Comparison of ENCODE assay signal across 1 cellular context in genomic region chr15:67063689-67064606, GRCh38.
TF ChIP-seq lines count a peak whose summit lies in the region.

No MANE protein-coding gene starts in this region.

TF ChIP-seq in HepG2, 621 proteins besides CTCF, POLR2A, EP300 and RAD21 (continued from another document and continues in another):
- TF ChIP-seq TFAP4 (IDR thresholded peaks at IDR 0.05; ENCODE audit: borderline replicate concordance, low read depth) (peak; percentile 28; the same call in 1 of the 2 replicates), ELF3 (CRISPR knock-in tag; IDR thresholded peaks at IDR 0.05) (peak; percentile 61), DNMT1 (CRISPR knock-in tag; IDR thresholded peaks at IDR 0.05) (no peak), ZGPAT (CRISPR knock-in tag; IDR thresholded peaks at IDR 0.05) (peak; percentile 38; the same call in 1 of the 2 replicates), ZNF10 (CRISPR knock-in tag; IDR thresholded peaks at IDR 0.05; ENCODE audit: borderline replicate concordance, low read depth) (no peak), GATA4 (IDR thresholded peaks at IDR 0.05; ENCODE audit: borderline replicate concordance, low read depth) (peak; percentile 18; the same call in 1 of the 2 replicates), TEAD3 (CRISPR knock-in tag; optimal IDR thresholded peaks at IDR 0.05; ENCODE audit: borderline replicate concordance) (peak; percentile 65), NPAS2 (CRISPR knock-in tag; IDR thresholded peaks at IDR 0.05; ENCODE audit: borderline replicate concordance) (no peak), SRF (IDR thresholded peaks at IDR 0.05; ENCODE audit: low read depth, low read length) (no peak), MTA3 (CRISPR knock-in tag; IDR thresholded peaks at IDR 0.05) (no peak), ZNF709 (CRISPR knock-in tag; IDR thresholded peaks at IDR 0.05) (no peak; the same call in 1 of the 2 replicates), BRCA1 (CRISPR knock-in tag; IDR thresholded peaks at IDR 0.05) (no peak), ZNF674 (CRISPR knock-in tag; IDR thresholded peaks at IDR 0.05; ENCODE audit: low read depth) (no peak), SNAPC5 (CRISPR knock-in tag; IDR thresholded peaks at IDR 0.05; ENCODE audit: borderline replicate concordance) (peak; percentile 78; the same call in 1 of the 2 replicates), MAF1 (CRISPR knock-in tag; IDR thresholded peaks at IDR 0.05; ENCODE audit: borderline replicate concordance) (no peak), SRSF1 (optimal IDR thresholded peaks at IDR 0.05; ENCODE audit: low read depth, low read length) (no peak), HMGA1 (CRISPR knock-in tag; conservative IDR thresholded peaks at IDR 0.05) (no peak), ZNF276 (CRISPR knock-in tag; IDR thresholded peaks at IDR 0.05; ENCODE audit: low read depth) (0 out of 2 replicates have a peak, but pooled peaks have one; percentile 23), ZSCAN29 (CRISPR knock-in tag; conservative IDR thresholded peaks at IDR 0.05) (peak; percentile 95), ZBTB40 (IDR thresholded peaks at IDR 0.05) (no peak), ZBTB40 (CRISPR knock-in tag; IDR thresholded peaks at IDR 0.05) (no peak; the same call in 1 of the 2 replicates), U2AF1 (optimal IDR thresholded peaks at IDR 0.05; ENCODE audit: low read depth, low read length) (no peak), NR1H2 (CRISPR knock-in tag; IDR thresholded peaks at IDR 0.05; ENCODE audit: borderline replicate concordance, low read depth) (no peak), RXRA (CRISPR knock-in tag; IDR thresholded peaks at IDR 0.05) (peak; percentile 73; the same call in 1 of the 2 replicates), NR2F2 (IDR thresholded peaks at IDR 0.05; ENCODE audit: borderline replicate concordance, low read depth) (no peak; the same call in 1 of the 2 replicates), ZNF766 (CRISPR knock-in tag; IDR thresholded peaks at IDR 0.05; ENCODE audit: borderline replicate concordance) (no peak), KDM2A (CRISPR knock-in tag; IDR thresholded peaks at IDR 0.05; ENCODE audit: borderline replicate concordance, low read depth) (peak; percentile 65; the same call in 1 of the 2 replicates), HNRNPLL (IDR thresholded peaks at IDR 0.05; ENCODE audit: low read depth, low read length, poor library complexity, severe bottlenecking) (no peak), SIN3A (IDR thresholded peaks at IDR 0.05; ENCODE audit: borderline replicate concordance, low read depth, low read length) (peak; percentile 83; the same call in 1 of the 2 replicates), CHCHD3 (CRISPR knock-in tag; IDR thresholded peaks at IDR 0.05) (no peak), MED1 (CRISPR knock-in tag; IDR thresholded peaks at IDR 0.05) (peak; percentile 88), ZNF24 (IDR thresholded peaks at IDR 0.05) (no peak), ZNF839 (CRISPR knock-in tag; IDR thresholded peaks at IDR 0.05; ENCODE audit: borderline replicate concordance) (no peak), CEBPB (IDR thresholded peaks at IDR 0.05; ENCODE audit: borderline replicate concordance, low read depth, low read length) (peak; percentile 88), THAP7 (CRISPR knock-in tag; IDR thresholded peaks at IDR 0.05) (no peak), YY1 (IDR thresholded peaks at IDR 0.05; ENCODE audit: insufficient read depth, insufficient replicate concordance, low read depth, low read length) (peak; percentile 21), IKZF4 (CRISPR knock-in tag; IDR thresholded peaks at IDR 0.05; ENCODE audit: borderline replicate concordance, low read depth, not compliant biosample characterization) (no peak), CREB1 (IDR thresholded peaks at IDR 0.05) (no peak), CREB1 (CRISPR knock-in tag; IDR thresholded peaks at IDR 0.05) (peak; percentile 74), TCF7 (IDR thresholded peaks at IDR 0.05; ENCODE audit: low read depth) (peak; percentile 51), DMAP1 (CRISPR knock-in tag; IDR thresholded peaks at IDR 0.05) (peak; percentile 44), SNRNP70 (IDR thresholded peaks at IDR 0.05; ENCODE audit: low read depth, low read length) (no peak), PRDM10 (CRISPR knock-in tag; IDR thresholded peaks at IDR 0.05; ENCODE audit: low read depth) (peak; percentile 68; the same call in 1 of the 2 replicates), PREB (CRISPR knock-in tag; IDR thresholded peaks at IDR 0.05) (no peak)
